In the genomic region with DNA sequence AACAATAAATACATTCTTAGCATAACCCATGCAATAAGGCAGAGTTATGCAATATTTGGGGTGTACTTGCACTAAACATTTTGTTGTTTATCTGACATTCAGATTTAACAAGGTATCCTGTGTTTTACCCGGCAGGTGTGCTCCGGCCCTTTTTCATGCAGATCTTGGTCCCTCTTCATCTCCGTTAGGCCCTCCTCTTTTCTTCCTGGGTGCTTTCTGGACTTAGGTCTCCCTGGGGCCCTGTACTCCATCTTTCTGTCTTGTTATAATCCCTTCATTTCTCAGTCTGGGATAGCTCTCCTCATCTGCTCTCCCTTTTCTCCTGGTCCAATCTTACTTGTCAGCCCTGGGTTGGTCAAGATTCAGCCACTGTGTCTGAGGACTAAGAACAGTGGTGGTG, we compare ENCODE assay signal across 1 cellular context.
TF ChIP-seq lines count a peak whose summit lies in the region.

No MANE protein-coding gene starts in this region.

TF ChIP-seq in HepG2, 621 proteins besides CTCF, POLR2A, EP300 and RAD21 (continued from another document):
- TF ChIP-seq CEBPB (IDR thresholded peaks at IDR 0.05; ENCODE audit: borderline replicate concordance, low read depth, low read length) (peak; percentile 20; the same call in 1 of the 2 replicates), ZNF747 (CRISPR knock-in tag; IDR thresholded peaks at IDR 0.05; ENCODE audit: borderline replicate concordance) (no peak), NFYC (CRISPR knock-in tag; IDR thresholded peaks at IDR 0.05) (no peak), CEBPG (CRISPR knock-in tag; IDR thresholded peaks at IDR 0.05) (0 out of 2 replicates have a peak, but pooled peaks have one; percentile 10), IRF2 (CRISPR knock-in tag; IDR thresholded peaks at IDR 0.05) (no peak), NR3C1 (CRISPR knock-in tag; IDR thresholded peaks at IDR 0.05) (no peak), SAFB2 (CRISPR knock-in tag; IDR thresholded peaks at IDR 0.05; ENCODE audit: borderline replicate concordance, low read depth) (no peak), RXRA (CRISPR knock-in tag; IDR thresholded peaks at IDR 0.05) (no peak), GATAD2A (CRISPR knock-in tag; IDR thresholded peaks at IDR 0.05) (no peak)
- TF ChIP-seq, protein P1, sequence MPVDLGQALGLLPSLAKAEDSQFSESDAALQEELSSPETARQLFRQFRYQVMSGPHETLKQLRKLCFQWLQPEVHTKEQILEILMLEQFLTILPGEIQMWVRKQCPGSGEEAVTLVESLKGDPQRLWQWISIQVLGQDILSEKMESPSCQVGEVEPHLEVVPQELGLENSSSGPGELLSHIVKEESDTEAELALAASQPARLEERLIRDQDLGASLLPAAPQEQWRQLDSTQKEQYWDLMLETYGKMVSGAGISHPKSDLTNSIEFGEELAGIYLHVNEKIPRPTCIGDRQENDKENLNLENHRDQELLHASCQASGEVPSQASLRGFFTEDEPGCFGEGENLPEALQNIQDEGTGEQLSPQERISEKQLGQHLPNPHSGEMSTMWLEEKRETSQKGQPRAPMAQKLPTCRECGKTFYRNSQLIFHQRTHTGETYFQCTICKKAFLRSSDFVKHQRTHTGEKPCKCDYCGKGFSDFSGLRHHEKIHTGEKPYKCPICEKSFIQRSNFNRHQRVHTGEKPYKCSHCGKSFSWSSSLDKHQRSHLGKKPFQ (CRISPR knock-in tag; IDR thresholded peaks at IDR 0.05; ENCODE audit: insufficient replicate concordance), result no peak
